In genomic region chr4:173332021-173332487, GRCh38 we compare ENCODE assay signal across 9 cellular contexts. TPM values are rescaled to one million over a fixed set of nuclear protein-coding genes. Genes with fewer than 3 reads are reported as not detected.
DNase-seq lines count a peak whose midpoint lies in the region; ATAC-seq and TF ChIP-seq lines count a peak whose summit lies in the region.
"Had no signal": no experiment of that assay in that cellular context is flagged by ENCODE, and none has a peak within 500 bp of the region (broad histone marks: within the 10 kb centered on the region; RNA-seq: fewer than 3 reads in every experiment).

No MANE protein-coding gene starts in this region.

- H3F3A ChIP-seq in smooth muscle cell (ENCODE audit: low read depth): peaks cover 14% of the 10 kb centered on the region

- H3K79me2 ChIP-seq in smooth muscle cell (ENCODE audit: low read depth): peaks cover 39% of the 10 kb centered on the region
- H3K79me2 ChIP-seq: parathyroid adenoma had no signal

- WGBS in smooth muscle cell (ENCODE audit: low lambda C conversion rate): 84% methylated on average over 6 of the region's 6 CpGs

- TF ChIP-seq CTCF in epithelial cell of esophagus (IDR thresholded peaks at IDR 0.05; ENCODE audit: insufficient read depth, low read depth, low read length, missing control alignments) (no peak), smooth muscle cell (IDR thresholded peaks at IDR 0.05; ENCODE audit: borderline replicate concordance, insufficient read depth, poor library complexity, severe bottlenecking) (no peak)

- ATAC-seq in GM19328 (IDR thresholded peaks at IDR 0.05; ENCODE audit: unreplicated experiment) (no peak), HG02981 (IDR thresholded peaks at IDR 0.05; ENCODE audit: unreplicated experiment) (no peak)

- peaks cover 5% of the 10 kb centered on the region for H3K36me3 ChIP-seq in smooth muscle cell (ENCODE audit: low read depth)

- no peaks in the 10 kb centered on the region for H3K27me3 ChIP-seq in smooth muscle cell (ENCODE audit: low read depth)

- no peaks in the 10 kb centered on the region for H3K9me3 ChIP-seq in smooth muscle cell (replicated peaks; ENCODE audit: low read depth)

- DNase-seq in NCI-H748 (lab: John Stamatoyannopoulos, UW; ENCODE audit: unreplicated experiment) (peak; percentile 7), NCI-H748 treated with DMSO at 0.1 percent for 48 hours (lab: John Stamatoyannopoulos, UW) (no peak), OCI-M1 (lab: John Stamatoyannopoulos, UW) (peak; percentile 34), epithelial cell of esophagus (ENCODE audit: low read depth) (no peak), smooth muscle cell (lab: John Stamatoyannopoulos, UW; ENCODE audit: unreplicated experiment) (no peak), AG20443 (ENCODE audit: low spot score) (no peak)

- H3K4me3 ChIP-seq in epithelial cell of esophagus (ENCODE audit: low read length) (peak overlapping the region; percentile 96), smooth muscle cell (peak overlapping the region; percentile 82)

- peaks cover 35% of the 10 kb centered on the region for H3K4me1 ChIP-seq in smooth muscle cell (ENCODE audit: low read depth)
- H3K4me1 ChIP-seq: parathyroid adenoma had no signal

- H2AFZ ChIP-seq in smooth muscle cell (ENCODE audit: low read depth): no peak overlapping the region
- H2AFZ ChIP-seq: parathyroid adenoma had no signal

- peak overlapping the region; percentile 92 for H3K4me2 ChIP-seq in smooth muscle cell

- no peak overlapping the region for H3K27ac ChIP-seq in smooth muscle cell (ENCODE audit: low read depth)

- peaks cover 9% of the 10 kb centered on the region for H4K20me1 ChIP-seq in smooth muscle cell (ENCODE audit: low read depth)

- H3K9ac ChIP-seq in smooth muscle cell (ENCODE audit: low read depth): no peak overlapping the region
- H3K9ac ChIP-seq: parathyroid adenoma had no signal

RNA-seq across cellular contexts. Expression of gene HMGB2, which starts 2.1 kb away (rescaled TPM):
- 22.6 and 27.4 TPM in 2 replicates for total RNA-seq in smooth muscle cell
- 50.1 and 54.9 TPM in 2 replicates for polyA plus RNA-seq in smooth muscle cell

RNA-seq across cellular contexts. Expression of gene SAP30, which starts 38.7 kb away (rescaled TPM):
- 18.6 and 19.6 TPM in 2 replicates for total RNA-seq in smooth muscle cell
- polyA plus RNA-seq in smooth muscle cell: 33.8 and 35.2 TPM in 2 replicates

Comparison
In these comparisons a context has a peak if more than half of its experiments do, and no peak if none do; other contexts are left out.
1. DNase-seq: peak in NCI-H748 (single experiment) and OCI-M1 (single experiment); none in NCI-H748 treated with DMSO at 0.1 percent for 48 hours (single experiment), epithelial cell of esophagus (single experiment), smooth muscle cell (single experiment) and AG20443 (single experiment).